ENCODE assay signal across 8 cellular contexts in the genomic region with DNA sequence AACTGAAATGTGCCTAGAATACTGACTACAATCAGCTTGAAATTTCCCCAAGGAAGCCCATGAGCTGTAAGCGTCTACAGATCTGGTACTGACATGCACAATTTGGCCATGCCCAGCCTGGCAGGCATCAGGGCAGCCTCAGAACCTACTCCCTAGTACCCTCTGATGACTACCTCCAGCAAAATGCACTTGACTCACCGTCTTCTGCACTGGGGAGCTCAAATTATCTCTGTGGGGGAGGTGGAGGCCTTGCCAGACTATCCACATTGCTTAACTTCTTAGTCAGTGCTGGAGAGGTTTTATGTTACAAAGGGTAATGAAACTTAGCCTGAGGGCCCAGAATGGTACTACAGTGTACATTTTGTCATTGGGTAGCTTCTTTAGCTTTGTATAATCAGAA.
DNase-seq lines count a peak whose midpoint lies in the region; ATAC-seq and TF ChIP-seq lines count a peak whose summit lies in the region.

No MANE protein-coding gene starts in this region.

- no peaks in the 10 kb centered on the region for H3K9me3 Mint-ChIP-seq in stimulated activated memory B cell treated with anti-CD40 and anti-IgM and Interleukin-4, amounts not matched to agents 10 μg/mL and 1 μg/mL and 100 μg/mL, for 72 hours
- H3K9me3 Mint-ChIP-seq in activated T-helper 1 cell treated with anti-CD3 and anti-CD28 coated beads, Interleukin-12 subunit alpha, Interleukin-12 subunit beta, Interleukin-2, Interleukin-4 antibody, amounts not matched to agents 30 ng/mL and 10 ng/mL and 1 ng/mL, durations not matched to agents 14 hours and 24 hours and 36 hours: no peaks in the 10 kb centered on the region

- TF ChIP-seq CTCF in epithelial cell of proximal tubule (conservative IDR thresholded peaks at IDR 0.05; ENCODE audit: low read depth, low read length): no peak
- peak in 1 of 4 experiments; percentile 26 for TF ChIP-seq CTCF in prostate gland (IDR thresholded peaks at IDR 0.05)

- DNase-seq in ELF-1 (ENCODE audit: low read depth, low spot score) (peak; percentile 74), NCI-H69 (lab: John Stamatoyannopoulos, UW) (peak; percentile 98), epithelial cell of proximal tubule (ENCODE audit: low read depth) (peak; percentile 96), prostate gland (ENCODE audit: low spot score) (peak; percentile 30), posterior vena cava (ENCODE audit: low spot score) (no peak)
- no peak for DNase-seq in activated T-helper 1 cell treated with anti-CD3 and anti-CD28 coated beads, Interleukin-12 subunit alpha, Interleukin-12 subunit beta, Interleukin-2, Interleukin-4 antibody, amounts not matched to agents 30 ng/mL and 10 ng/mL and 1 ng/mL, durations not matched to agents 14 hours and 24 hours and 36 hours (ENCODE audit: low spot score)

- ATAC-seq in stimulated activated memory B cell treated with anti-CD40 and anti-IgM and Interleukin-4, amounts not matched to agents 10 μg/mL and 1 μg/mL and 100 μg/mL, for 72 hours: no peak
- no peak for ATAC-seq in GM19463 (IDR thresholded peaks at IDR 0.05; ENCODE audit: unreplicated experiment)

- H3K27me3 Mint-ChIP-seq in stimulated activated memory B cell treated with anti-CD40 and anti-IgM and Interleukin-4, amounts not matched to agents 10 μg/mL and 1 μg/mL and 100 μg/mL, for 72 hours: no peaks in the 10 kb centered on the region
- no peaks in the 10 kb centered on the region for H3K27me3 Mint-ChIP-seq in activated T-helper 1 cell treated with anti-CD3 and anti-CD28 coated beads, Interleukin-12 subunit alpha, Interleukin-12 subunit beta, Interleukin-2, Interleukin-4 antibody, amounts not matched to agents 30 ng/mL and 10 ng/mL and 1 ng/mL, durations not matched to agents 14 hours and 24 hours and 36 hours (ENCODE audit: insufficient read depth)

- H3K36me3 ChIP-seq in prostate gland: no peaks in the 10 kb centered on the region

- H3K36me3 Mint-ChIP-seq in stimulated activated memory B cell treated with anti-CD40 and anti-IgM and Interleukin-4, amounts not matched to agents 10 μg/mL and 1 μg/mL and 100 μg/mL, for 72 hours: no peaks in the 10 kb centered on the region
- no peaks in the 10 kb centered on the region for H3K36me3 Mint-ChIP-seq in activated T-helper 1 cell treated with anti-CD3 and anti-CD28 coated beads, Interleukin-12 subunit alpha, Interleukin-12 subunit beta, Interleukin-2, Interleukin-4 antibody, amounts not matched to agents 30 ng/mL and 10 ng/mL and 1 ng/mL, durations not matched to agents 14 hours and 24 hours and 36 hours (ENCODE audit: low read depth)

- H3K27ac Mint-ChIP-seq in stimulated activated memory B cell treated with anti-CD40 and anti-IgM and Interleukin-4, amounts not matched to agents 10 μg/mL and 1 μg/mL and 100 μg/mL, for 72 hours: no peak overlapping the region
- H3K27ac Mint-ChIP-seq in activated T-helper 1 cell treated with anti-CD3 and anti-CD28 coated beads, Interleukin-12 subunit alpha, Interleukin-12 subunit beta, Interleukin-2, Interleukin-4 antibody, amounts not matched to agents 30 ng/mL and 10 ng/mL and 1 ng/mL, durations not matched to agents 14 hours and 24 hours and 36 hours: no peak overlapping the region

- no peak overlapping the region for H3K27ac ChIP-seq in prostate gland

- H3K4me1 Mint-ChIP-seq in stimulated activated memory B cell treated with anti-CD40 and anti-IgM and Interleukin-4, amounts not matched to agents 10 μg/mL and 1 μg/mL and 100 μg/mL, for 72 hours: no peaks in the 10 kb centered on the region
- H3K4me1 Mint-ChIP-seq in activated T-helper 1 cell treated with anti-CD3 and anti-CD28 coated beads, Interleukin-12 subunit alpha, Interleukin-12 subunit beta, Interleukin-2, Interleukin-4 antibody, amounts not matched to agents 30 ng/mL and 10 ng/mL and 1 ng/mL, durations not matched to agents 14 hours and 24 hours and 36 hours (ENCODE audit: low read depth): no peaks in the 10 kb centered on the region

- intact Hi-C loops in prostate gland (cut with DNase I): no loop called here
- intact Hi-C loops in activated T-helper 1 cell treated with anti-CD3 and anti-CD28 coated beads, Interleukin-12 subunit alpha, Interleukin-12 subunit beta, Interleukin-2, Interleukin-4 antibody, amounts not matched to agents 30 ng/mL and 10 ng/mL and 1 ng/mL, durations not matched to agents 14 hours and 24 hours and 36 hours (cut with micrococcal nuclease): no loop called here
- intact Hi-C loops in posterior vena cava (cut with DNase I): no loop called here

- no peaks in the 10 kb centered on the region for H3K4me1 ChIP-seq in prostate gland (replicated peaks)

- H3K9me3 ChIP-seq in prostate gland: no peaks in the 10 kb centered on the region

- 52% methylated on average over 2 of the region's 2 CpGs for WGBS in prostate gland

- H3K4me3 ChIP-seq in epithelial cell of proximal tubule (ENCODE audit: low read depth, low read length) (no peak overlapping the region), prostate gland (no peak overlapping the region)

- no peak overlapping the region for H3K4me3 Mint-ChIP-seq in stimulated activated memory B cell treated with anti-CD40 and anti-IgM and Interleukin-4, amounts not matched to agents 10 μg/mL and 1 μg/mL and 100 μg/mL, for 72 hours
- no peak overlapping the region for H3K4me3 Mint-ChIP-seq in activated T-helper 1 cell treated with anti-CD3 and anti-CD28 coated beads, Interleukin-12 subunit alpha, Interleukin-12 subunit beta, Interleukin-2, Interleukin-4 antibody, amounts not matched to agents 30 ng/mL and 10 ng/mL and 1 ng/mL, durations not matched to agents 14 hours and 24 hours and 36 hours

- H3K27me3 ChIP-seq in prostate gland (replicated peaks; ENCODE audit: insufficient read depth): no peaks in the 10 kb centered on the region

- TF ChIP-seq POLR2A in prostate gland (IDR thresholded peaks at IDR 0.05): no peak

Comparison
In these comparisons a context has a peak if more than half of its experiments do, and no peak if none do; other contexts are left out.
1. DNase-seq: peak in ELF-1 (single experiment), NCI-H69 (single experiment), epithelial cell of proximal tubule (single experiment) and prostate gland (single experiment); none in activated T-helper 1 cell treated with anti-CD3 and anti-CD28 coated beads, Interleukin-12 subunit alpha, Interleukin-12 subunit beta, Interleukin-2, Interleukin-4 antibody, amounts not matched to agents 30 ng/mL and 10 ng/mL and 1 ng/mL, durations not matched to agents 14 hours and 24 hours and 36 hours (single experiment) and posterior vena cava (single experiment).